Comparison of ENCODE assay signal across 30 cellular contexts in genomic region chr9:31248156-31248555, GRCh38.
"Had no signal": no experiment of that assay in that cellular context is flagged by ENCODE, and none has a peak within 500 bp of the region (broad histone marks: within the 10 kb centered on the region; RNA-seq: fewer than 3 reads in every experiment).

No MANE protein-coding gene starts in this region.

- H3K27me3 Mint-ChIP-seq: activated B cell treated with CpG ODN at 0.5 μM for 24 hours; activated CD8-positive, alpha-beta T cell treated with anti-CD3 and anti-CD28 coated beads for 36 hours; activated naive CD8-positive, alpha-beta T cell; activated T-helper 17 cell treated with anti-CD3 and anti-CD28 coated beads, Interleukin-2, amount 50 U/mL, for 72 hours; T-helper 17 cell had no signal

- H3K9me3 Mint-ChIP-seq: activated CD8-positive, alpha-beta T cell treated with anti-CD3 and anti-CD28 coated beads for 36 hours; activated T-helper 17 cell treated with anti-CD3 and anti-CD28 coated beads, Interleukin-2, amount 50 U/mL, for 72 hours; T-helper 2 cell treated with Interferon-gamma antibody and Interleukin-4, amounts not matched to agents 5 μg/mL and 100 μg/mL, for 36 hours had no signal

- H3K4me1 Mint-ChIP-seq: activated B cell treated with CpG ODN at 0.5 μM for 24 hours; activated T-helper 17 cell treated with anti-CD3 and anti-CD28 coated beads, Interleukin-2, amount 50 U/mL, for 72 hours; T-helper 17 cell had no signal

- ATAC-seq: activated CD4-positive, CD25-positive, alpha-beta regulatory T cell treated with anti-CD3 and anti-CD28 coated beads, Interleukin-2, amount 50 U/mL, for 24 hours; activated CD8-positive, alpha-beta T cell treated with anti-CD3 and anti-CD28 coated beads for 36 hours; activated T-cell treated with anti-CD3 and anti-CD28 coated beads, Interleukin-2, amount 50 U/mL, for 4 hours; activated T-helper 17 cell treated with anti-CD3 and anti-CD28 coated beads, Interleukin-2, amount 50 U/mL, for 72 hours; body of pancreas; esophagus mucosa; gastrocnemius medialis; heart left ventricle; T-helper 17 cell had no signal

- H3K4me3 Mint-ChIP-seq: activated B cell treated with CpG ODN at 0.5 μM for 24 hours; activated CD8-positive, alpha-beta T cell treated with anti-CD3 and anti-CD28 coated beads for 36 hours; activated naive CD8-positive, alpha-beta T cell; activated T-cell treated with anti-CD3 and anti-CD28 coated beads, Interleukin-2, amount 50 U/mL, for 4 hours; activated T-helper 17 cell treated with anti-CD3 and anti-CD28 coated beads, Interleukin-2, amount 50 U/mL, for 72 hours; T-helper 17 cell; T-helper 2 cell treated with Interferon-gamma antibody and Interleukin-4, amounts not matched to agents 5 μg/mL and 100 μg/mL, for 36 hours had no signal

- H3K27ac Mint-ChIP-seq: activated B cell treated with CpG ODN at 0.5 μM for 24 hours; activated CD8-positive, alpha-beta T cell treated with anti-CD3 and anti-CD28 coated beads for 36 hours; activated naive CD8-positive, alpha-beta T cell; activated T-helper 17 cell treated with anti-CD3 and anti-CD28 coated beads, Interleukin-2, amount 50 U/mL, for 72 hours; T-helper 17 cell; T-helper 2 cell treated with Interferon-gamma antibody and Interleukin-4, amounts not matched to agents 5 μg/mL and 100 μg/mL, for 36 hours had no signal

- DNase-seq: activated B cell treated with CpG ODN at 0.5 μM for 24 hours; activated CD4-positive, alpha-beta T cell treated with anti-CD3 and anti-CD28 coated beads for 48 hours; activated CD4-positive, alpha-beta T cell treated with anti-CD3 and anti-CD28 coated beads, Interleukin-2, amount 50 U/mL, for 1 hour; activated CD4-positive, alpha-beta T cell treated with anti-CD3 and anti-CD28 coated beads, Interleukin-2, amount 50 U/mL, for 48 hours; activated CD8-positive, alpha-beta memory T cell treated with anti-CD3 and anti-CD28 coated beads for 24 hours; activated CD8-positive, alpha-beta T cell treated with anti-CD3 and anti-CD28 coated beads for 36 hours; activated effector memory CD4-positive, alpha-beta T cell treated with Interleukin-2 at 50 U/mL for 16 hours; activated gamma-delta T cell treated with Interleukin-2 at 50 U/mL for 16 hours; activated naive CD4-positive, alpha-beta T cell treated with anti-CD3 and anti-CD28 coated beads, Interleukin-2, amount 50 U/mL, for 16 hours; activated naive CD4-positive, alpha-beta T cell treated with Interleukin-2 at 50 U/mL for 16 hours; activated T-cell treated with anti-CD3 and anti-CD28 coated beads, Interleukin-2, amount 50 U/mL, for 4 hours; amygdala; aorta; body of pancreas; central memory CD4-positive, alpha-beta T cell; cerebellar nuclear complex; colonic mucosa; effector CD8-positive, alpha-beta T cell; foreskin fibroblast; gastrocnemius medialis; glutamatergic neuron; heart left ventricle; T-helper 17 cell; T1000; WERI-Rb-1 had no signal
